8 cellular contexts compared by ENCODE assay signal in the genomic region with DNA sequence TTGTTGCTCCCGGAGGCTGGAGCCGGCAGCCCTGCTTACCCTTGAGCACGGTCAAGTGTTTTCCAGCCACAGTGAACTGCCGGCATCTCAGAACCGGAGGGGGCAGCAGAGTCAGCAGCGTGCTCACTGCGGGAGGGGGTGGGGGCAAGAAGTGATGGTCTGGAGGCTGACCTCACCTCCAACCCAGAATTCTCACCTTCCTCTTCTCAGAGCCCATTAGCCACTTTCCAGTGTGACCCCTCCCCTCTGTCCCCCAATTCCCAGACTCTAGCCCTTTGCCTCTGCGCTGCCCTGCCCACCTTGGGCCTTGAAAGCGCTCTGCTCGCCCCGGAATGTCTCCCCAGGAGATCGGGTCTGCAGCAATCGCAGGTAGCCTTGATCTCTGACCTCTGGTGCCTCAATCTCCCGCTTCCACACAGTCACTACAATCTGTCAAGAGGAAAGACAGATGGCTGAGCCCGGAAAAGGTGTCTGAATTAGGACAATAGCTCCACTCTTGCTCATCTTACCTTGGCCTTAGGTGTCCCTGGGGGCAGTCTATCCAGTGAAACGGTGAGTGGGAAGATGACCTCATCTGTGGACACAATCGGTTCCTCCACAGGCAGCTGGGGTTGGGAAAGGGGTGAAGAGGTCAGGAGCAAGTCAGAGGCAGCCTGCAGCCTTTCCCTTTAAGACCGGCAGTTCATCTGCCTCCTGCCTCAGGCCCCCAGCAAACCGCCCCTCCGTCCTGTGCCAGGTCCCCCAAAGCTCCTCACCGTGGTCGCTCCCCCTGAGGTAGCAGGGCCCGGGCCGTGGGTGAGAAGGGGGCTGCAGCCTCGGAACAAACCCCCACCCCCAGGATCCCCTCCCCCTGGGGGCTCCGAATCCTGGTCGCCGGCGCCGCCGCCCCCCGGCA. TPM values are rescaled to one million over a fixed set of nuclear protein-coding genes. Genes with fewer than 3 reads are reported as not detected.
DNase-seq lines count a peak whose midpoint lies in the region; ATAC-seq and TF ChIP-seq lines count a peak whose summit lies in the region.

No MANE protein-coding gene starts in this region.

- peak overlapping the region; percentile 86 for H3K9ac ChIP-seq in Loucy (ENCODE audit: low read depth, low read length, poor library complexity, severe bottlenecking)
- peak overlapping the region; percentile 72; the same call in 1 of the 2 replicates for H3K9ac ChIP-seq in iPS-20b (ENCODE audit: low read depth, low read length)

- no peak for TF ChIP-seq CTCF in Loucy (conservative IDR thresholded peaks at IDR 0.05; ENCODE audit: low read length)
- TF ChIP-seq CTCF in astrocyte of the spinal cord (IDR thresholded peaks at IDR 0.05; ENCODE audit: low read depth, low read length): peak; percentile 28
- peak in 1 of 11 experiments; percentile 7 for TF ChIP-seq CTCF in spleen (IDR thresholded peaks at IDR 0.05 in 8 of 11, conservative IDR thresholded peaks at IDR 0.05 in 3 of 11)

- TF ChIP-seq POLR2A in spleen (IDR thresholded peaks at IDR 0.05): no peak

- H3K36me3 ChIP-seq in Loucy (ENCODE audit: insufficient read depth, low read length) (peaks cover 9% of the 10 kb centered on the region; the same call in 1 of the 2 replicates), iPS-20b (ENCODE audit: insufficient read depth, low read depth, low read length) (peaks cover 44% of the 10 kb centered on the region), spleen (peaks cover 0 to 48% (median 36%) of the 10 kb centered on the region in 6 donors)

- no peak overlapping the region for H2AFZ ChIP-seq in Loucy (ENCODE audit: low read length)

- ATAC-seq in GM19324 (IDR thresholded peaks at IDR 0.05; ENCODE audit: low FRiP score, unreplicated experiment) (no peak), GM19351 (IDR thresholded peaks at IDR 0.05; ENCODE audit: unreplicated experiment) (no peak)

- H3K79me2 ChIP-seq in Loucy (ENCODE audit: insufficient read depth, low read length): peaks cover 24% of the 10 kb centered on the region

- peak overlapping the region; percentile 92 for H3K4me2 ChIP-seq in Loucy (ENCODE audit: low read depth, low read length, poor library complexity, severe bottlenecking)

- 26 to 64% (median 28%) methylated on average over 17 to 32 of the region's 32 CpGs for WGBS in spleen, 5 donors

- H3K27ac ChIP-seq in iPS-20b (ENCODE audit: low read length) (no peak overlapping the region), spleen (peak overlapping the region; percentile 88 to 97 (median 95))

- H4K20me1 ChIP-seq in Loucy (ENCODE audit: insufficient read depth, low read length, poor library complexity, severe bottlenecking): peaks cover 12% of the 10 kb centered on the region

- H3K9me3 ChIP-seq in Loucy (ENCODE audit: insufficient read depth, low read depth, low read length) (no peaks in the 10 kb centered on the region), iPS-20b (ENCODE audit: insufficient read depth, low read depth, low read length) (no peaks in the 10 kb centered on the region), spleen (no peaks in the 10 kb centered on the region)

- H3K27me3 ChIP-seq in Loucy (ENCODE audit: insufficient read depth, low read length, poor library complexity, severe bottlenecking): no peaks in the 10 kb centered on the region
- no peaks in the 10 kb centered on the region for H3K27me3 ChIP-seq in iPS-20b (ENCODE audit: insufficient read depth, low read length)
- no peaks in the 10 kb centered on the region for H3K27me3 ChIP-seq in spleen (replicated peaks in 1 of 7)

- H3K9me2 ChIP-seq in Loucy (replicated peaks; ENCODE audit: low read depth, low read length): no peaks in the 10 kb centered on the region

- peaks cover 20% of the 10 kb centered on the region for H3K4me1 ChIP-seq in Loucy (ENCODE audit: insufficient read depth, low read length, poor library complexity, severe bottlenecking)
- H3K4me1 ChIP-seq in iPS-20b (ENCODE audit: insufficient read depth, low read length): 0 out of 2 replicates have a peak, but pooled peaks cover 9% of the 10 kb centered on the region
- H3K4me1 ChIP-seq in spleen: peaks cover 11 to 70% (median 55%) of the 10 kb centered on the region in 6 donors

- in situ Hi-C loops in astrocyte of the spinal cord (cut with HindIII; ENCODE audit: low sequenced_read_pairs): no loop called here

- peaks cover 3% of the 10 kb centered on the region; the same call in 1 of the 2 replicates for H3F3A ChIP-seq in Loucy (ENCODE audit: low read depth)

- peak; percentile 60 for DNase-seq in GM03348 (ENCODE audit: low spot score)
- no peak for DNase-seq in astrocyte of the spinal cord (ENCODE audit: low read depth, low spot score)
- DNase-seq in spleen: peak; percentile 85
- no peak for DNase-seq in stimulated activated CD4-positive, alpha-beta T cell treated with anti-CD3 and anti-CD28 coated beads, Interleukin-4, amount 100 ng/mL, for 1 hour

- intact Hi-C loops in spleen (cut with DNase I; ENCODE audit: low total_unique reads): no loop called here

- H3K4me3 ChIP-seq in Loucy (ENCODE audit: low read length, poor library complexity, severe bottlenecking) (peak overlapping the region; percentile 90), astrocyte of the spinal cord (ENCODE audit: low read depth, low read length) (peak overlapping the region; percentile 57), iPS-20b (ENCODE audit: low read length) (peak overlapping the region; percentile 74), spleen (peak overlapping the region; percentile 73 to 98 (median 91))

RNA-seq across cellular contexts. Expression of a gene that starts 0.9 kb away (rescaled TPM):
- total RNA-seq in spleen: 10 to 100 TPM; 33.0 to 68.7 (median 48.2) TPM
- polyA plus RNA-seq in spleen: 10 to 100 TPM; 33.0 to 54.5 (median 51.4) TPM

RNA-seq across cellular contexts. Expression of a gene that starts 8.9 kb away (rescaled TPM):
- total RNA-seq in spleen: 100 to 1,000 TPM; 152 to 328 (median 187) TPM
- polyA plus RNA-seq in spleen: 100 to 1,000 TPM; 470 to 709 (median 574) TPM

RNA-seq across cellular contexts. Expression of a gene that starts 10.8 kb away (rescaled TPM):
- total RNA-seq in spleen: 1 to 10 TPM; 1.3 to 6.2 (median 3.0) TPM
- 1 to 10 TPM; 1.0 to 2.8 (median 1.1) TPM for polyA plus RNA-seq in spleen

RNA-seq across cellular contexts. Expression of a gene that starts 19.6 kb away (rescaled TPM):
- 1 to 10 TPM; 2.4 to 5.3 (median 4.5) TPM for total RNA-seq in spleen
- 1 to 10 TPM; 2.1 to 4.4 (median 4.2) TPM for polyA plus RNA-seq in spleen

RNA-seq across cellular contexts. Expression of a gene that starts 20.1 kb away (rescaled TPM):
- total RNA-seq in spleen: 10 to 100 TPM in 5 of 7 donors, 1 to 10 TPM in 2; 8.0 to 59.6 (median 31.4) TPM
- polyA plus RNA-seq in spleen: 100 to 1,000 TPM in 2 of 3 donors, 10 to 100 TPM in 1; 69.5 to 123 (median 104) TPM

Comparison
In these comparisons a context has a peak if more than half of its experiments do, and no peak if none do; other contexts are left out.
1. DNase-seq: peak in GM03348 (single experiment) and spleen (single experiment); none in astrocyte of the spinal cord (single experiment) and stimulated activated CD4-positive, alpha-beta T cell treated with anti-CD3 and anti-CD28 coated beads, Interleukin-4, amount 100 ng/mL, for 1 hour (single experiment).
2. Peak in every context shown above with its lines, with median percentiles within 50 percentile points of each other: H3K4me3 ChIP-seq.